Comparison of ENCODE assay signal across 1 cellular context in the genomic region with DNA sequence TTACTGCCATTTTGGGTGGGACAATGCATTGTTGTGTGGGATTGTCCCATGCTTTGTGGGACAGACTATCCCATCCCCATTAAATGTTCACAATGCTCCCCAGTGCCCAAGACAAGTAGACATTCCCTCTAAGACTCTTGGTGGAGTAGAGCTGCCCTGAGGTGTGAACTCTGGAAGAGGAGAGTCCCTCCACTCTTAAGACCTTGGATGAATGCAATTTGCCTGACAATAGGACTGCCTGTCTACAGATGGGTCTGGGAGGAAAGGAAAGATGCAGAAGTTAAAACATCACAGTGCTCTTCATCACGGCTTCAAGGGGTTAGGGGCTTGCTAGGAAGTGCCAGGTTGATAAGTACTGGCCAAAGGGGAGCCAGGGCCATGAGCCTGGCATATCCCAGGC.
TF ChIP-seq lines count a peak whose summit lies in the region.

No MANE protein-coding gene starts in this region.

TF ChIP-seq in GM23338, 12 proteins besides CTCF, POLR2A, EP300 and RAD21:
- peak; percentile 70; the same call in 1 of the 2 replicates for TF ChIP-seq ZNF462 (CRISPR knock-in tag; IDR thresholded peaks at IDR 0.05)
TF ChIP-seq in GM23338: peak in this region for 1; not testable (repeated sequence) for 11.
